In the genomic region with DNA sequence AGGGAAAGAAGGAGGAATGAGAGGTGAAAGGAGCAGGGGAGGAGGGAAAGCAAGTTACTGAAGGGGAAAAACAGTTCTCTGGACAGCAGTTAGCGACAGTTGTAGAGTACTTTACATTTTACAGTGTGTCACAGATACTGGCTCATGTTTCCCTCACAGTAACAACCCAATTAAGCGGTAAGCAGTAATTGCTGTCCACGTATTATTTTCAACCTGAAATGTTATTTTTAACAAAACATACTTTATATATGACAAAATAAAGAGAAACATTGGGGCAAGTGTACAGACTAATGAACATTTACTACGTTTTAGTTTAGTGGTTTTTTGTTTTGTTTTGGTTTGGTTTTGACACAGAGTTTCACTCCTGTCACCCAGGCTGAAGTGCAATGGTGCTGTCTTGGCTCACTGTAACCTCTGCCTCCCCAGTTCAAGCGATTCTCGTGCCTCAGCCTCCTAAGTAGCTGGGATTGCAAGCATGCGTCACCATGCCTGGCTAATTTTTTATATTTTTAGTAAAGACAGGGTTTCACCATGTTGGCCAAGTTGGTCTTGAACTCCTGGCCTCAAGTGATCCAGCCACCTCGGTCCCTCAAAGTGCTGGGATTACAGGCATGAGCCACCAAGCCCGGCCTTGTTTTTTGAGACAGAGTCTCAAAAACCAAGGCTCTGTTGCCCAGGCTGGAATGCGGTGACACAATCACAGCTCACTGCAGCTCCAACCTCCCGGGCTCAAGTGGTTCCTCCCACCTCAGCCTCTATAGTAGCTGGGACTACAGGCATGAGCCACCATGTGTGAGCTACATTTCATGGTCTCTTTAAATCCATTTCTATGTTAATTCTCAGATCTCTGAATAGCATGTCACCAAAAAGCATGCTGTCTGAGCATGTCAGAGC, we compare ENCODE assay signal across 9 cellular contexts. TPM values are rescaled to one million over a fixed set of nuclear protein-coding genes. Genes with fewer than 3 reads are reported as not detected.
A peak's percentile ranks its signal among the peaks of the same experiment; 100 is the strongest.
DNase-seq lines count a peak whose midpoint lies in the region; ATAC-seq and TF ChIP-seq lines count a peak whose summit lies in the region.
"Had no signal": no experiment of that assay in that cellular context is flagged by ENCODE, and none has a peak within 500 bp of the region (broad histone marks: within the 10 kb centered on the region; RNA-seq: fewer than 3 reads in every experiment).

No MANE protein-coding gene starts in this region.

- DNase-seq in Caco-2 (no peak), NCI-H2227 (lab: John Stamatoyannopoulos, UW; ENCODE audit: unreplicated experiment) (peak; percentile 10), posterior vena cava (ENCODE audit: low spot score) (no peak), SHP77 treated with DMSO at 0.1 percent for 48 hours (lab: John Stamatoyannopoulos, UW) (no peak)
- no peak for DNase-seq in effector memory CD8-positive, alpha-beta T cell
- DNase-seq in stimulated activated effector memory CD8-positive, alpha-beta T cell treated with anti-CD3 and anti-CD28 coated beads, Interleukin-12 subunit alpha, Interleukin-12 subunit beta, amount 100 ng/mL, for 72 hours (ENCODE audit: low spot score in 2 of 2): no peak
- no peak for DNase-seq in activated CD4-positive, CD25-positive, alpha-beta regulatory T cell treated with anti-CD3 and anti-CD28 coated beads, Interleukin-2, amount 50 U/mL, for 72 hours

- intact Hi-C loops in Caco-2 (cut with micrococcal nuclease; ENCODE audit: unreplicated experiment) (loop anchor here (1.0 to 2.0 kb wide), 2 partner anchors 179 to 226 kb away; no protein-coding TSS in a partner anchor), posterior vena cava (cut with DNase I) (loop anchor here (5.0 to 10.0 kb wide), 2 partner anchors 242 to 255 kb away; a partner anchor contains a TSS)

- H3K4me1 Mint-ChIP-seq in Caco-2 (ENCODE audit: low read depth, unreplicated experiment): peaks cover 7% of the 10 kb centered on the region
- peaks cover 4 to 13% of the 10 kb centered on the region in 2 donors for H3K4me1 Mint-ChIP-seq in effector memory CD8-positive, alpha-beta T cell (ENCODE audit: low read depth in 2 of 2)
- H3K4me1 Mint-ChIP-seq in stimulated activated effector memory CD8-positive, alpha-beta T cell treated with anti-CD3 and anti-CD28 coated beads, Interleukin-12 subunit alpha, Interleukin-12 subunit beta, amount 100 ng/mL, for 72 hours: peaks cover 9% of the 10 kb centered on the region

- POLR2A ChIA-PET in Caco-2 (lab: Charles Lee): no interaction called here

- no peaks in the 10 kb centered on the region for H3K36me3 Mint-ChIP-seq in Caco-2 (ENCODE audit: insufficient read depth, unreplicated experiment)
- no peaks in the 10 kb centered on the region for H3K36me3 Mint-ChIP-seq in effector memory CD8-positive, alpha-beta T cell (ENCODE audit: insufficient read depth)
- H3K36me3 Mint-ChIP-seq in stimulated activated effector memory CD8-positive, alpha-beta T cell treated with anti-CD3 and anti-CD28 coated beads, Interleukin-12 subunit alpha, Interleukin-12 subunit beta, amount 100 ng/mL, for 72 hours: no peaks in the 10 kb centered on the region
- H3K36me3 Mint-ChIP-seq: naive B cell had no signal

- no peaks in the 10 kb centered on the region for H3K27me3 ChIP-seq in Caco-2 (replicated peaks; ENCODE audit: control insufficient read depth, insufficient read depth, low read length)

- peaks cover 7% of the 10 kb centered on the region; the same call in 1 of the 2 replicates for H3K4me1 ChIP-seq in Caco-2

- no peaks in the 10 kb centered on the region for H3K9me3 Mint-ChIP-seq in Caco-2 (ENCODE audit: unreplicated experiment)
- no peaks in the 10 kb centered on the region for H3K9me3 Mint-ChIP-seq in effector memory CD8-positive, alpha-beta T cell
- H3K9me3 Mint-ChIP-seq in stimulated activated effector memory CD8-positive, alpha-beta T cell treated with anti-CD3 and anti-CD28 coated beads, Interleukin-12 subunit alpha, Interleukin-12 subunit beta, amount 100 ng/mL, for 72 hours: no peaks in the 10 kb centered on the region
- H3K9me3 Mint-ChIP-seq: naive B cell had no signal

- H3K27ac Mint-ChIP-seq in Caco-2 (ENCODE audit: unreplicated experiment): no peak overlapping the region
- peak overlapping the region; percentile 96 to 97 for H3K27ac Mint-ChIP-seq in effector memory CD8-positive, alpha-beta T cell
- H3K27ac Mint-ChIP-seq in stimulated activated effector memory CD8-positive, alpha-beta T cell treated with anti-CD3 and anti-CD28 coated beads, Interleukin-12 subunit alpha, Interleukin-12 subunit beta, amount 100 ng/mL, for 72 hours: peak overlapping the region; percentile 86
- H3K27ac Mint-ChIP-seq: naive B cell had no signal

- H3K36me3 ChIP-seq in Caco-2 (ENCODE audit: control insufficient read depth, insufficient read depth, low read length): no peaks in the 10 kb centered on the region

- no TSS peak for BruUV-seq in Caco-2 (replicated peaks; lab: Mats Ljungman, UMichigan)

- no peaks in the 10 kb centered on the region for H3K9me3 ChIP-seq in Caco-2

- TF ChIP-seq CTCF in Caco-2 (IDR thresholded peaks at IDR 0.05; ENCODE audit: insufficient read depth in 1 of 2, low read depth in 1 of 2, low read length in 1 of 2, severe bottlenecking in 1 of 2, unreplicated experiment in 1 of 2): no peak

- H3K4me3 ChIP-seq in Caco-2 (ENCODE audit: low read depth, low read length): no peak overlapping the region

- ATAC-seq in GM21576 (IDR thresholded peaks at IDR 0.05; ENCODE audit: unreplicated experiment): peak; percentile 43
- ATAC-seq in effector memory CD8-positive, alpha-beta T cell (replicated peaks): peak; percentile 45
- peak; percentile 84 for ATAC-seq in stimulated activated effector memory CD8-positive, alpha-beta T cell treated with anti-CD3 and anti-CD28 coated beads, Interleukin-12 subunit alpha, Interleukin-12 subunit beta, amount 100 ng/mL, for 72 hours

- H3K4me3 Mint-ChIP-seq in Caco-2 (ENCODE audit: unreplicated experiment): peak overlapping the region; percentile 72
- peak overlapping the region; percentile 96 to 97 for H3K4me3 Mint-ChIP-seq in effector memory CD8-positive, alpha-beta T cell
- H3K4me3 Mint-ChIP-seq in stimulated activated effector memory CD8-positive, alpha-beta T cell treated with anti-CD3 and anti-CD28 coated beads, Interleukin-12 subunit alpha, Interleukin-12 subunit beta, amount 100 ng/mL, for 72 hours: peak overlapping the region; percentile 90

- no peaks in the 10 kb centered on the region for H3K27me3 Mint-ChIP-seq in Caco-2 (ENCODE audit: insufficient read depth, unreplicated experiment)
- no peaks in the 10 kb centered on the region for H3K27me3 Mint-ChIP-seq in effector memory CD8-positive, alpha-beta T cell

- CTCF ChIA-PET in Caco-2 (lab: Charles Lee): interaction anchor here (0.6 to 1.9 kb wide), 24 partner anchors 11 to 253 kb away, joined by 3 to 34 read pairs (median 4); a partner anchor contains a TSS

RNA-seq across cellular contexts. Expression of a gene that starts 22.6 kb away (rescaled TPM):
- total RNA-seq in Caco-2 (2022) (2.4 and 2.5 TPM in 2 replicates), posterior vena cava (10 to 100 TPM in 1 of 2 donors, 1 to 10 TPM in 1; 9.7 to 11.8 TPM)

RNA-seq across cellular contexts. Expression of a gene that starts 40.6 kb away (rescaled TPM):
- total RNA-seq in Caco-2 (2022) (7.1 and 9.8 TPM in 2 replicates), posterior vena cava (10 to 100 TPM in 1 of 2 donors, 1 to 10 TPM in 1; 9.6 to 13.1 TPM)

RNA-seq across cellular contexts. Expression of a gene that starts 59.7 kb away (rescaled TPM):
- 2.0 and 2.6 TPM in 2 replicates for total RNA-seq in Caco-2 (2022)
- 10 to 100 TPM in 1 of 2 donors, 1 to 10 TPM in 1; 9.1 to 15.6 TPM for total RNA-seq in posterior vena cava
